In genomic region chr22:50048066-50048765, GRCh38 we compare ENCODE assay signal across 17 cellular contexts. TPM values are rescaled to one million over a fixed set of nuclear protein-coding genes. Genes with fewer than 3 reads are reported as not detected.
DNase-seq lines count a peak whose midpoint lies in the region; ATAC-seq, FAIRE-seq and TF ChIP-seq lines count a peak whose summit lies in the region.
"Had no signal": no experiment of that assay in that cellular context is flagged by ENCODE, and none has a peak within 500 bp of the region (broad histone marks: within the 10 kb centered on the region; RNA-seq: fewer than 3 reads in every experiment).

No MANE protein-coding gene starts in this region.

- intact Hi-C loops in right lobe of liver (cut with DNase I) (no loop called here), HepG2 (cut with micrococcal nuclease; ENCODE audit: unreplicated experiment) (no loop called here), aorta (cut with DNase I) (no loop called here)

- FAIRE-seq in HepG2 (lab: Jason Lieb, UNC) = no peak
- FAIRE-seq: H54 had no signal

- no peak overlapping the region for H2AFZ ChIP-seq in HepG2 (ENCODE audit: low read length)
- H2AFZ ChIP-seq: GM23248 had no signal

- H3K36me3 Mint-ChIP-seq in natural killer cell treated with Interleukin-12 subunit alpha and Interleukin-12 subunit beta and Interleukin-15 and Interleukin-18, amount 100 ng/mL, for 72 hours = no peaks in the 10 kb centered on the region
- no peaks in the 10 kb centered on the region for H3K36me3 Mint-ChIP-seq in CD8-positive, alpha-beta memory T cell

- TF ChIP-seq CTCF in right lobe of liver (IDR thresholded peaks at IDR 0.05) (no peak), HepG2 (CRISPR knock-in tag; IDR thresholded peaks at IDR 0.05) (no peak)

- TF ChIP-seq RAD21 in HepG2 (CRISPR knock-in tag; IDR thresholded peaks at IDR 0.05) = no peak

- H3K27ac Mint-ChIP-seq in natural killer cell treated with Interleukin-12 subunit alpha and Interleukin-12 subunit beta and Interleukin-15 and Interleukin-18, amount 100 ng/mL, for 72 hours = no peak overlapping the region
- no peak overlapping the region for H3K27ac Mint-ChIP-seq in CD8-positive, alpha-beta memory T cell

- H3K4me3 ChIP-seq in right lobe of liver = no peak overlapping the region
- no peak overlapping the region for H3K4me3 ChIP-seq in HepG2 (replicated peaks in 1 of 3; ENCODE audit: insufficient read depth in 1 of 3, low read depth in 2 of 3, low read length in 3 of 3)
- H3K4me3 ChIP-seq in aorta (ENCODE audit: low read length in 2 of 2) = no peak overlapping the region
- no peak overlapping the region for H3K4me3 ChIP-seq in CD8-positive, alpha-beta memory T cell (ENCODE audit: low read length)
- H3K4me3 ChIP-seq: BLaER1, GM23248 had no signal

- H3K4me1 ChIP-seq in right lobe of liver = no peaks in the 10 kb centered on the region
- no peaks in the 10 kb centered on the region for H3K4me1 ChIP-seq in HepG2 (ENCODE audit: insufficient read depth, low read length)
- H3K4me1 ChIP-seq in aorta (ENCODE audit: control insufficient read depth in 1 of 2, insufficient read depth in 2 of 2, low read length in 2 of 2) = no peaks in the 10 kb centered on the region
- H3K4me1 ChIP-seq in CD8-positive, alpha-beta memory T cell (ENCODE audit: insufficient read depth, low read length) = no peaks in the 10 kb centered on the region

- CTCF ChIA-PET in HepG2 (lab: Yijun Ruan, JAX; ENCODE audit: low intra/inter-chr PET ratio, low total read pairs) = no interaction called here
- CTCF ChIA-PET in CD8-positive, alpha-beta memory T cell (lab: Charles Lee) = no interaction called here

- no peak for ATAC-seq in right lobe of liver
- no peak for ATAC-seq in HepG2
- ATAC-seq in natural killer cell treated with Interleukin-12 subunit alpha and Interleukin-12 subunit beta and Interleukin-15 and Interleukin-18, amount 100 ng/mL, for 72 hours = no peak
- ATAC-seq in aorta (ENCODE audit: low FRiP score) = no peak

- H3K4me3 Mint-ChIP-seq in natural killer cell treated with Interleukin-12 subunit alpha and Interleukin-12 subunit beta and Interleukin-15 and Interleukin-18, amount 100 ng/mL, for 72 hours = no peak overlapping the region
- no peak overlapping the region for H3K4me3 Mint-ChIP-seq in CD8-positive, alpha-beta memory T cell

- no TSS peak for BruUV-seq in HepG2 (replicated peaks; lab: Mats Ljungman, UMichigan)

- H3K36me3 ChIP-seq in right lobe of liver (no peaks in the 10 kb centered on the region), HepG2 (replicated peaks in 1 of 2; ENCODE audit: control insufficient read depth in 1 of 2, insufficient read depth in 2 of 2, low read length in 2 of 2) (no peaks in the 10 kb centered on the region), aorta (ENCODE audit: control insufficient read depth in 1 of 2, insufficient read depth in 2 of 2, low read length in 1 of 2) (no peaks in the 10 kb centered on the region)
- no peaks in the 10 kb centered on the region for H3K36me3 ChIP-seq in CD8-positive, alpha-beta memory T cell (ENCODE audit: insufficient read depth, low read length)
- H3K36me3 ChIP-seq: BLaER1 had no signal

- no peaks in the 10 kb centered on the region for H4K20me1 ChIP-seq in HepG2 (ENCODE audit: insufficient read depth, low read length)
- H4K20me1 ChIP-seq: BLaER1 had no signal

- H3K9me3 ChIP-seq in right lobe of liver (no peaks in the 10 kb centered on the region), HepG2 (ENCODE audit: low read length) (no peaks in the 10 kb centered on the region), aorta (ENCODE audit: control insufficient read depth, low read length) (no peaks in the 10 kb centered on the region)
- H3K9me3 ChIP-seq in CD8-positive, alpha-beta memory T cell (ENCODE audit: low read length) = no peaks in the 10 kb centered on the region

- DNase-seq in right lobe of liver = peak in 2 of 3 donors; percentile 1 to 10
- DNase-seq in HepG2 (ENCODE audit: low spot score) = no peak
- DNase-seq in left kidney (ENCODE audit: low read depth, low spot score) = peak; percentile 25
- DNase-seq in natural killer cell treated with Interleukin-12 subunit alpha and Interleukin-12 subunit beta and Interleukin-15 and Interleukin-18, amount 100 ng/mL, for 72 hours (ENCODE audit: low spot score) = peak; percentile 15
- DNase-seq in aorta = peak; percentile 13 to 41
- no peak for DNase-seq in CD8-positive, alpha-beta memory T cell
- DNase-seq in NCI-H82 treated with DMSO at 0.1 percent for 48 hours (lab: John Stamatoyannopoulos, UW; ENCODE audit: unreplicated experiment) = no peak
- DNase-seq in NCI-H1417 treated with DMSO at 0.1 percent for 48 hours (lab: John Stamatoyannopoulos, UW) = no peak
- DNase-seq: AML-193, DMS53, GF-D8, GM23248 had no signal

- in situ Hi-C loops in HepG2 (cut with HindIII; ENCODE audit: extremely low pct_ligation_motif_present, low pct_unique_long_range_greater_than_20kb) = no loop called here

- POLR2A ChIA-PET in HepG2 (lab: Yijun Ruan, JAX) = no interaction called here
- POLR2A ChIA-PET in CD8-positive, alpha-beta memory T cell (lab: Charles Lee) = no interaction called here

- H3K27me3 ChIP-seq in right lobe of liver (no peaks in the 10 kb centered on the region), HepG2 (ENCODE audit: control insufficient read depth in 1 of 2, insufficient read depth in 2 of 2, low read length in 2 of 2) (peaks cover 3 to 51% of the 10 kb centered on the region in 2 experiments; a peak in 4 of 5 replicates), aorta (ENCODE audit: control insufficient read depth in 1 of 2, insufficient read depth in 2 of 2, low read length in 1 of 2) (no peaks in the 10 kb centered on the region)
- H3K27me3 ChIP-seq in CD8-positive, alpha-beta memory T cell (ENCODE audit: insufficient read depth, low read length, poor library complexity, severe bottlenecking) = no peaks in the 10 kb centered on the region
- H3K27me3 ChIP-seq: BLaER1 had no signal

- H3K27ac ChIP-seq in right lobe of liver (no peak overlapping the region), HepG2 (ENCODE audit: extremely low read length, insufficient read depth, low read length) (no peak overlapping the region), aorta (ENCODE audit: low read depth in 1 of 2, low read length in 2 of 2) (no peak overlapping the region)
- no peak overlapping the region for H3K27ac ChIP-seq in CD8-positive, alpha-beta memory T cell (ENCODE audit: low read depth, low read length)
- H3K27ac ChIP-seq: 22Rv1, BLaER1, GM23248 had no signal

- TF ChIP-seq EP300 in HepG2 (IDR thresholded peaks at IDR 0.05; ENCODE audit: low read depth in 2 of 2, low read length in 2 of 2) (no peak), HepG2 (CRISPR knock-in tag; IDR thresholded peaks at IDR 0.05; ENCODE audit: borderline replicate concordance) (no peak)

- TF ChIP-seq POLR2A in right lobe of liver (IDR thresholded peaks at IDR 0.05) (no peak), HepG2 (IDR thresholded peaks at IDR 0.05; ENCODE audit: insufficient read depth in 1 of 2, low read depth in 2 of 2, low read length in 2 of 2) (no peak)

- H3K27me3 Mint-ChIP-seq in natural killer cell treated with Interleukin-12 subunit alpha and Interleukin-12 subunit beta and Interleukin-15 and Interleukin-18, amount 100 ng/mL, for 72 hours = peaks cover 4 to 7% of the 10 kb centered on the region in 2 donors
- peaks cover 6 to 32% of the 10 kb centered on the region in 2 donors for H3K27me3 Mint-ChIP-seq in CD8-positive, alpha-beta memory T cell

- WGBS in right lobe of liver (ENCODE audit: insufficient coverage, low coverage, low lambda C conversion rate, missing lambda C conversion rate) = 77% methylated on average over 6 of the region's 12 CpGs
- WGBS in HepG2 (ENCODE audit: low lambda C conversion rate) = 9% methylated on average over 6 of the region's 12 CpGs
- 85 to 89% methylated on average over 12 of the region's 12 CpGs for WGBS in aorta, 2 donors

- H3K9ac ChIP-seq in HepG2 (ENCODE audit: insufficient read depth, low read depth, low read length) = no peak overlapping the region
- H3K9ac ChIP-seq: BLaER1, GM23248 had no signal

- H3K9me3 Mint-ChIP-seq in natural killer cell treated with Interleukin-12 subunit alpha and Interleukin-12 subunit beta and Interleukin-15 and Interleukin-18, amount 100 ng/mL, for 72 hours = no peaks in the 10 kb centered on the region
- peaks cover 0 to 7% (median 0%) of the 10 kb centered on the region in 5 donors for H3K9me3 Mint-ChIP-seq in CD8-positive, alpha-beta memory T cell

- H3K79me2 ChIP-seq in HepG2 (ENCODE audit: insufficient read depth, low read length) = no peaks in the 10 kb centered on the region

- H3K4me1 Mint-ChIP-seq in natural killer cell treated with Interleukin-12 subunit alpha and Interleukin-12 subunit beta and Interleukin-15 and Interleukin-18, amount 100 ng/mL, for 72 hours (ENCODE audit: low read depth in 2 of 2) = peaks cover 4 to 11% of the 10 kb centered on the region in 2 donors
- H3K4me1 Mint-ChIP-seq in CD8-positive, alpha-beta memory T cell = peaks cover 5 to 14% (median 13%) of the 10 kb centered on the region in 3 donors

- no peak overlapping the region for H3K4me2 ChIP-seq in HepG2 (ENCODE audit: low read depth, low read length)
- H3K4me2 ChIP-seq: BLaER1 had no signal

RNA-seq across cellular contexts. Expression of gene TTLL8, which starts 9.9 kb away (rescaled TPM):
- not detected for total RNA-seq in right lobe of liver
- total RNA-seq in HepG2 (2016; rRNA removed; fragmentation: Illumina TruSeq; extraction: Trizol) = not detected in 2 replicates
- not detected in 2 replicates for total RNA-seq in HepG2 (2016; cell fraction: cytosol; rRNA removed; fragmentation: Illumina TruSeq; extraction: Trizol; ENCODE audit: low read depth)
- total RNA-seq in HepG2 (2016; cell fraction: insoluble cytoplasmic fraction; rRNA removed; fragmentation: Illumina TruSeq; extraction: Trizol) = not detected in 2 replicates
- total RNA-seq in HepG2 (2016; cell fraction: membrane; rRNA removed; fragmentation: Illumina TruSeq; extraction: Trizol) = not detected in 2 replicates
- not detected in 2 replicates for total RNA-seq in HepG2 (2016; cell fraction: nucleus; rRNA removed; fragmentation: Illumina TruSeq; extraction: Trizol)
- not detected in 2 replicates for polyA plus RNA-seq in HepG2 (2011; rRNA removed)
- polyA plus RNA-seq in HepG2 (2011; cell fraction: cytosol; rRNA removed) = not detected in 2 replicates
- not detected in 2 replicates for polyA plus RNA-seq in HepG2 (2011; cell fraction: nucleus; rRNA removed)
- polyA plus RNA-seq in HepG2 (2012) = not detected in 2 replicates
- not detected in 2 replicates for polyA plus RNA-seq in HepG2 (2016; cell fraction: cytosol; fragmentation: Illumina TruSeq; extraction: Trizol; ENCODE audit: low read depth)
- not detected in 2 replicates for polyA plus RNA-seq in HepG2 (2016; cell fraction: insoluble cytoplasmic fraction; fragmentation: Illumina TruSeq; extraction: Trizol; ENCODE audit: low read depth)
- polyA plus RNA-seq in HepG2 (2016; cell fraction: membrane; fragmentation: Illumina TruSeq; extraction: Trizol; ENCODE audit: low read depth) = not detected in 2 replicates
- polyA plus RNA-seq in HepG2 (2016; cell fraction: nucleus; fragmentation: Illumina TruSeq; extraction: Trizol; ENCODE audit: insufficient read depth, low read depth) = not detected in 2 replicates
- not detected in 2 replicates for polyA minus RNA-seq in HepG2 (2011; rRNA and poly(A)+ RNA removed; ENCODE audit: low replicate concordance)
- not detected in 2 replicates for polyA minus RNA-seq in HepG2 (2011; cell fraction: cytosol; rRNA and poly(A)+ RNA removed)
- not detected in 2 replicates for polyA minus RNA-seq in HepG2 (2011; cell fraction: nucleus; rRNA and poly(A)+ RNA removed)
- not detected for total RNA-seq in natural killer cell treated with Interleukin-12 subunit alpha and Interleukin-12 subunit beta and Interleukin-15 and Interleukin-18, amount 100 ng/mL, for 72 hours
- not detected for total RNA-seq in aorta
- not detected for polyA plus RNA-seq in aorta
- total RNA-seq in CD8-positive, alpha-beta memory T cell = not detected
- not detected for polyA plus RNA-seq in CD8-positive, alpha-beta memory T cell
- total RNA-seq: A673, GM23248, HT-29 had no signal
- polyA plus RNA-seq: GM23248 had no signal

RNA-seq across cellular contexts. Expression of gene IL17REL, which starts 35.7 kb away (rescaled TPM):
- total RNA-seq in right lobe of liver (not detected), HepG2 (2016; rRNA removed; fragmentation: Illumina TruSeq; extraction: Trizol) (not detected in 2 replicates), aorta (not detected)
- total RNA-seq in HepG2 (2016; cell fraction: cytosol; rRNA removed; fragmentation: Illumina TruSeq; extraction: Trizol; ENCODE audit: low read depth) = not detected in 2 replicates
- total RNA-seq in HepG2 (2016; cell fraction: insoluble cytoplasmic fraction; rRNA removed; fragmentation: Illumina TruSeq; extraction: Trizol) = not detected in 2 replicates
- total RNA-seq in HepG2 (2016; cell fraction: membrane; rRNA removed; fragmentation: Illumina TruSeq; extraction: Trizol) = not detected in 2 replicates
- total RNA-seq in HepG2 (2016; cell fraction: nucleus; rRNA removed; fragmentation: Illumina TruSeq; extraction: Trizol) = not detected in 2 replicates
- polyA plus RNA-seq in HepG2 (2011; rRNA removed) (not detected in 2 replicates), aorta (under 1 TPM in 1 of 2 donors, not detected in 1; 0.05 TPM)
- not detected in 2 replicates for polyA plus RNA-seq in HepG2 (2011; cell fraction: cytosol; rRNA removed)
- polyA plus RNA-seq in HepG2 (2011; cell fraction: nucleus; rRNA removed) = not detected in 2 replicates
- not detected in 2 replicates for polyA plus RNA-seq in HepG2 (2012)
- polyA plus RNA-seq in HepG2 (2016; cell fraction: cytosol; fragmentation: Illumina TruSeq; extraction: Trizol; ENCODE audit: low read depth) = not detected in 2 replicates
- polyA plus RNA-seq in HepG2 (2016; cell fraction: insoluble cytoplasmic fraction; fragmentation: Illumina TruSeq; extraction: Trizol; ENCODE audit: low read depth) = not detected in 2 replicates
- not detected in 2 replicates for polyA plus RNA-seq in HepG2 (2016; cell fraction: membrane; fragmentation: Illumina TruSeq; extraction: Trizol; ENCODE audit: low read depth)
- polyA plus RNA-seq in HepG2 (2016; cell fraction: nucleus; fragmentation: Illumina TruSeq; extraction: Trizol; ENCODE audit: insufficient read depth, low read depth) = not detected in 2 replicates
- 0.07 TPM in 1 of 2 replicates, not detected in the other for polyA minus RNA-seq in HepG2 (2011; rRNA and poly(A)+ RNA removed; ENCODE audit: low replicate concordance)
- not detected in 2 replicates for polyA minus RNA-seq in HepG2 (2011; cell fraction: cytosol; rRNA and poly(A)+ RNA removed)
- not detected in 2 replicates for polyA minus RNA-seq in HepG2 (2011; cell fraction: nucleus; rRNA and poly(A)+ RNA removed)
- total RNA-seq in natural killer cell treated with Interleukin-12 subunit alpha and Interleukin-12 subunit beta and Interleukin-15 and Interleukin-18, amount 100 ng/mL, for 72 hours = not detected
- total RNA-seq in CD8-positive, alpha-beta memory T cell = under 1 TPM; 0.20 to 0.29 TPM
- polyA plus RNA-seq in CD8-positive, alpha-beta memory T cell = not detected
- total RNA-seq: A673, GM23248 had no signal
- polyA plus RNA-seq: GM23248 had no signal

RNA-seq across cellular contexts. Expression of gene MLC1, which starts 37.0 kb away (rescaled TPM):
- under 1 TPM in 2 of 6 experiments, not detected in 4; 0.60 to 0.68 TPM for total RNA-seq in right lobe of liver
- not detected in 2 replicates for total RNA-seq in HepG2 (2016; rRNA removed; fragmentation: Illumina TruSeq; extraction: Trizol)
- total RNA-seq in HepG2 (2016; cell fraction: cytosol; rRNA removed; fragmentation: Illumina TruSeq; extraction: Trizol; ENCODE audit: low read depth) = not detected in 2 replicates
- not detected in 2 replicates for total RNA-seq in HepG2 (2016; cell fraction: insoluble cytoplasmic fraction; rRNA removed; fragmentation: Illumina TruSeq; extraction: Trizol)
- total RNA-seq in HepG2 (2016; cell fraction: membrane; rRNA removed; fragmentation: Illumina TruSeq; extraction: Trizol) = not detected in 2 replicates
- not detected in 2 replicates for total RNA-seq in HepG2 (2016; cell fraction: nucleus; rRNA removed; fragmentation: Illumina TruSeq; extraction: Trizol)
- polyA plus RNA-seq in HepG2 (2011; rRNA removed) = not detected in 2 replicates
- not detected in 2 replicates for polyA plus RNA-seq in HepG2 (2011; cell fraction: cytosol; rRNA removed)
- polyA plus RNA-seq in HepG2 (2011; cell fraction: nucleus; rRNA removed) = not detected in 2 replicates
- polyA plus RNA-seq in HepG2 (2012) = not detected in 2 replicates
- polyA plus RNA-seq in HepG2 (2016; cell fraction: cytosol; fragmentation: Illumina TruSeq; extraction: Trizol; ENCODE audit: low read depth) = not detected in 2 replicates
- polyA plus RNA-seq in HepG2 (2016; cell fraction: insoluble cytoplasmic fraction; fragmentation: Illumina TruSeq; extraction: Trizol; ENCODE audit: low read depth) = not detected in 2 replicates
- not detected in 2 replicates for polyA plus RNA-seq in HepG2 (2016; cell fraction: membrane; fragmentation: Illumina TruSeq; extraction: Trizol; ENCODE audit: low read depth)
- not detected in 2 replicates for polyA plus RNA-seq in HepG2 (2016; cell fraction: nucleus; fragmentation: Illumina TruSeq; extraction: Trizol; ENCODE audit: insufficient read depth, low read depth)
- not detected in 2 replicates for polyA minus RNA-seq in HepG2 (2011; rRNA and poly(A)+ RNA removed; ENCODE audit: low replicate concordance)
- not detected in 2 replicates for polyA minus RNA-seq in HepG2 (2011; cell fraction: cytosol; rRNA and poly(A)+ RNA removed)
- not detected in 2 replicates for polyA minus RNA-seq in HepG2 (2011; cell fraction: nucleus; rRNA and poly(A)+ RNA removed)
- 10 to 100 TPM in 1 of 2 donors, 1 to 10 TPM in 1; 4.5 to 14.8 TPM for total RNA-seq in natural killer cell treated with Interleukin-12 subunit alpha and Interleukin-12 subunit beta and Interleukin-15 and Interleukin-18, amount 100 ng/mL, for 72 hours
- total RNA-seq in aorta = under 1 TPM; 0.16 to 0.39 TPM
- polyA plus RNA-seq in aorta = 1 to 10 TPM in 1 of 2 donors, not detected in 1; 2.1 TPM
- total RNA-seq in CD8-positive, alpha-beta memory T cell = under 1 TPM; 0.35 to 0.47 TPM
- polyA plus RNA-seq in CD8-positive, alpha-beta memory T cell = 1.7 TPM
- total RNA-seq: GM23248, HT-29 had no signal
- polyA plus RNA-seq: GM23248 had no signal

RNA-seq across cellular contexts. Expression of gene MOV10L1, which starts 41.6 kb away (rescaled TPM):
- under 1 TPM in 4 of 6 experiments, not detected in 2; 0.21 to 0.31 (median 0.24) TPM for total RNA-seq in right lobe of liver
- total RNA-seq in HepG2 (2016; rRNA removed; fragmentation: Illumina TruSeq; extraction: Trizol) = 0.11 TPM in 1 of 2 replicates, not detected in the other
- not detected in 2 replicates for total RNA-seq in HepG2 (2016; cell fraction: cytosol; rRNA removed; fragmentation: Illumina TruSeq; extraction: Trizol; ENCODE audit: low read depth)
- total RNA-seq in HepG2 (2016; cell fraction: insoluble cytoplasmic fraction; rRNA removed; fragmentation: Illumina TruSeq; extraction: Trizol) = 0.17 TPM in 1 of 2 replicates, not detected in the other
- not detected in 2 replicates for total RNA-seq in HepG2 (2016; cell fraction: membrane; rRNA removed; fragmentation: Illumina TruSeq; extraction: Trizol)
- total RNA-seq in HepG2 (2016; cell fraction: nucleus; rRNA removed; fragmentation: Illumina TruSeq; extraction: Trizol) = 0.12 and 0.28 TPM in 2 replicates
- polyA plus RNA-seq in HepG2 (2011; rRNA removed) = 0.12 and 0.31 TPM in 2 replicates
- 0.05 and 0.09 TPM in 2 replicates for polyA plus RNA-seq in HepG2 (2011; cell fraction: cytosol; rRNA removed)
- 0.47 and 1.1 TPM in 2 replicates for polyA plus RNA-seq in HepG2 (2011; cell fraction: nucleus; rRNA removed)
- polyA plus RNA-seq in HepG2 (2012) = 0.29 and 0.46 TPM in 2 replicates
- polyA plus RNA-seq in HepG2 (2016; cell fraction: cytosol; fragmentation: Illumina TruSeq; extraction: Trizol; ENCODE audit: low read depth) = not detected in 2 replicates
- polyA plus RNA-seq in HepG2 (2016; cell fraction: insoluble cytoplasmic fraction; fragmentation: Illumina TruSeq; extraction: Trizol; ENCODE audit: low read depth) = not detected in 2 replicates
- polyA plus RNA-seq in HepG2 (2016; cell fraction: membrane; fragmentation: Illumina TruSeq; extraction: Trizol; ENCODE audit: low read depth) = 0.08 TPM in 1 of 2 replicates, not detected in the other
- polyA plus RNA-seq in HepG2 (2016; cell fraction: nucleus; fragmentation: Illumina TruSeq; extraction: Trizol; ENCODE audit: insufficient read depth, low read depth) = not detected in 2 replicates
- not detected in 2 replicates for polyA minus RNA-seq in HepG2 (2011; rRNA and poly(A)+ RNA removed; ENCODE audit: low replicate concordance)
- not detected in 2 replicates for polyA minus RNA-seq in HepG2 (2011; cell fraction: cytosol; rRNA and poly(A)+ RNA removed)
- 0.39 TPM in 1 of 2 replicates, not detected in the other for polyA minus RNA-seq in HepG2 (2011; cell fraction: nucleus; rRNA and poly(A)+ RNA removed)
- total RNA-seq in natural killer cell treated with Interleukin-12 subunit alpha and Interleukin-12 subunit beta and Interleukin-15 and Interleukin-18, amount 100 ng/mL, for 72 hours = not detected
- 1 to 10 TPM in 1 of 2 donors, under 1 TPM in 1; 0.10 to 3.2 TPM for total RNA-seq in aorta
- 1 to 10 TPM; 1.5 to 4.2 TPM for polyA plus RNA-seq in aorta
- total RNA-seq in CD8-positive, alpha-beta memory T cell = not detected
- polyA plus RNA-seq in CD8-positive, alpha-beta memory T cell = not detected
- total RNA-seq: A673, GM23248, HT-29 had no signal
- polyA plus RNA-seq: GM23248 had no signal

Comparison
In these comparisons a context has a peak if more than half of its experiments do, and no peak if none do; other contexts are left out.
1. DNase-seq: peak in right lobe of liver (2 of 3), left kidney (single experiment), natural killer cell treated with Interleukin-12 subunit alpha and Interleukin-12 subunit beta and Interleukin-15 and Interleukin-18, amount 100 ng/mL, for 72 hours (single experiment) and aorta (2 of 2); none in HepG2 (single experiment), CD8-positive, alpha-beta memory T cell (0 of 5), NCI-H82 treated with DMSO at 0.1 percent for 48 hours (single experiment) and NCI-H1417 treated with DMSO at 0.1 percent for 48 hours (single experiment).